ENCODE assay signal across 25 cellular contexts in the genomic region with DNA sequence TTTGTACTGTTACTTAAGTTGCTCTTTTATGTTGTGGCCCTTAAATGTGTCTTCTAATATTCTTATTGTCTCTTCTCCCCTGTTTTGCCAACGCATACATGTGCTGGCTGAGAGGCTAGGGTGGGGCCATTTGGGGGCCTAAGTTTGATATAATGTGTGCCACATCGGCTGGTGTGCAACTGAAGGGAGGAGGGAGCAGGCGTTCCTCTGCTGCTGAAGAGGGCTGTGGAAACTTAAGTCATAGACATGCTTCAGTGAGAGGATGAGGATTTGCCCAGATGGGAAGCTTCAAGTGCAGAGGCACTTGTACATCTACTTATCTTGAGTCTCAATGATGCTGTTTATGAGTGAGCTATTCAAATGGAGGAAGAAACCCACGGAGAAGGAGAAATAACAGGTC.
"Had no signal": no experiment of that assay in that cellular context is flagged by ENCODE, and none has a peak within 500 bp of the region (broad histone marks: within the 10 kb centered on the region; RNA-seq: fewer than 3 reads in every experiment).

No MANE protein-coding gene starts in this region.

- ATAC-seq: activated CD4-positive, CD25-positive, alpha-beta regulatory T cell treated with anti-CD3 and anti-CD28 coated beads, Interleukin-2, amount 50 U/mL, for 24 hours; activated CD8-positive, alpha-beta T cell treated with anti-CD3 and anti-CD28 coated beads, Interleukin-2, amount 10 ng/mL, durations not matched to agents 7 days and 5 days; activated naive CD4-positive, alpha-beta T cell treated with anti-CD3 and anti-CD28 coated beads, Interleukin-2, amount 50 U/mL, for 72 hours; activated naive CD8-positive, alpha-beta T cell treated with anti-CD3 and anti-CD28 coated beads, Interleukin-2, amount 50 U/mL, for 24 hours; SK-N-SH treated with all-trans-retinoic acid at 6 μM for 48 hours had no signal

- H3K27me3 ChIP-seq: brain microvascular endothelial cell, Peyer's patch, SJSA1 had no signal

- FAIRE-seq: colon had no signal

- H3K4me3 ChIP-seq: Peyer's patch, SJSA1 had no signal

- DNase-seq: activated CD4-positive, alpha-beta T cell treated with anti-CD3 and anti-CD28 coated beads for 4 hours; activated CD4-positive, alpha-beta T cell treated with anti-CD3 and anti-CD28 coated beads, Interleukin-2, amount 50 U/mL, for 4 hours; activated CD8-positive, alpha-beta memory T cell treated with anti-CD3 and anti-CD28 coated beads, Interleukin-2, amount 50 U/mL, for 48 hours; activated CD8-positive, alpha-beta T cell treated with anti-CD3 and anti-CD28 coated beads, Interleukin-2, amount 10 ng/mL, durations not matched to agents 7 days and 5 days; activated effector memory CD4-positive, alpha-beta T cell treated with Interleukin-2 at 50 U/mL for 16 hours; activated naive CD4-positive, alpha-beta T cell; activated naive CD8-positive, alpha-beta T cell treated with anti-CD3 and anti-CD28 coated beads, Interleukin-2, amount 50 U/mL, for 24 hours; activated T-cell treated with anti-CD3 and anti-CD28 coated beads, Interleukin-2, amount 50 U/mL, for 1 hour; amniotic stem cell; brain microvascular endothelial cell; cerebellar nuclear complex; Kasumi-1; KBM-7; NCI-H1092; NCI-H2029; NCI-H2107; NCI-H526 treated with DMSO at 0.1 percent for 48 hours; Peyer's patch; SHP77; SW 1271 had no signal

- H3K27ac ChIP-seq: brain microvascular endothelial cell, Peyer's patch, SJSA1 had no signal
